24 cellular contexts compared by ENCODE assay signal in the genomic region with DNA sequence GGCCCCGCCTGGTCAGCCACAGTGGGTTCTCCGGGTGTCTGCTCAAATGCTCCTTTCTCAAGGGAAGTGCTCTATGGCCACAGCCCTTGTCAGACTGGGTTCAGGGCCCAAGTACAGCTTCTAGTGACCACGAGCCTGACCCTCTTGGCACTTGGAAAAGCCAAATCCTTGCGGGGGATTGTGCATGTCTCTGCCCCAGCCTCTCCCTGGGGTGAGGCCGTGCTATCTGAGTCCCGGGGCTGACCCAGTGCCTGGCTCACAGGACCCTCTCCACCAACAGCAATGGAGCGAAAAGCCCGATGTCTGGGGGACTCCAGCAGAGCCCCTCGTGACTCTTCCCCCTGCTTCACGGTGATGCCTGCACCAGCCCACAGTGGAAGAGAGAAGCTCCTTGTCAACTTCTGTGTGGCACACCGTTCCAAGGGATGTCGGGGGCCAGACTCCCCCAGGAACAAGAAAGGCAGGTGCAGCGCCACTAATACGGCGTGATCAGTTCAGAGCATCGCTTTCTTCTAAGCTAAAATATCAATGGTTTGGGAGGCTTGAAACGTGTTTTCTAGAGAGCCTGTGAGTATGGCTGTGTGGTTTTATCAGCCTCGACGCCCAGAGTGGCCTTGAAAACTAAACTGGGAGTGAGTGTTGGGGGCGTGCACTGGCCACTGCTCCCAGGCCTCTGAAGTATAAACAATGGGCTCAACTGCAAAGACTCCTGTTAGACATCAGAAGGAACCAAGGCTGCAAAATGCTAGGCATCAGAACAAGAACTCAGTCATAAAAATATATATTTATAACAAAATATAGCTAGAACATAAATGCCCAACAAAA. TPM values are rescaled to one million over a fixed set of nuclear protein-coding genes. Genes with fewer than 3 reads are reported as not detected.
DNase-seq lines count a peak whose midpoint lies in the region; ATAC-seq, FAIRE-seq and TF ChIP-seq lines count a peak whose summit lies in the region.
"Had no signal": no experiment of that assay in that cellular context is flagged by ENCODE, and none has a peak within 500 bp of the region (broad histone marks: within the 10 kb centered on the region; RNA-seq: fewer than 3 reads in every experiment).

No MANE protein-coding gene starts in this region.

- intact Hi-C loops in Right ventricle myocardium superior (cut with DNase I), result no loop called here
- intact Hi-C loops in left ventricle myocardium inferior (cut with micrococcal nuclease), result no loop called here
- intact Hi-C loops in kidney (cut with DNase I), result no loop called here
- intact Hi-C loops in pancreas (cut with DNase I), result no loop called here
- intact Hi-C loops in uterus (cut with DNase I; ENCODE audit: low total_unique reads), result no loop called here

- TF ChIP-seq CTCF in left ventricle myocardium inferior (IDR thresholded peaks at IDR 0.05; ENCODE audit: borderline replicate concordance), result no peak
- no peak for TF ChIP-seq CTCF in kidney (IDR thresholded peaks at IDR 0.05; ENCODE audit: borderline replicate concordance, extremely low read depth, insufficient read depth)
- no peak for TF ChIP-seq CTCF in pancreas (IDR thresholded peaks at IDR 0.05)
- no peak for TF ChIP-seq CTCF in uterus (IDR thresholded peaks at IDR 0.05)

- H3K36me3 ChIP-seq in left ventricle myocardium inferior (no peaks in the 10 kb centered on the region), kidney (ENCODE audit: control insufficient read depth in 1 of 2, insufficient read depth in 2 of 2, low read length in 2 of 2) (no peaks in the 10 kb centered on the region), pancreas (no peaks in the 10 kb centered on the region), uterus (no peaks in the 10 kb centered on the region)
- H3K36me3 ChIP-seq: BLaER1 had no signal

- H3K4me1 ChIP-seq in left ventricle myocardium inferior (peaks cover 1% of the 10 kb centered on the region), kidney (ENCODE audit: control insufficient read depth in 1 of 2, insufficient read depth in 1 of 2, low read depth in 1 of 2, low read length in 2 of 2) (no peaks in the 10 kb centered on the region), pancreas (peaks cover 0 to 9% (median 0%) of the 10 kb centered on the region in 3 donors), uterus (no peaks in the 10 kb centered on the region)
- H3K4me1 ChIP-seq: BLaER1, Caco-2 had no signal

- no peak overlapping the region for H3K9ac ChIP-seq in kidney (ENCODE audit: low read length in 2 of 2)
- H3K9ac ChIP-seq: BLaER1, GM23248 had no signal

- no peak for ATAC-seq in Right ventricle myocardium superior (ENCODE audit: poor library complexity)
- ATAC-seq in pancreas, result peak in 3 of 4 donors; percentile 63 to 95 (median 82)
- no peak for ATAC-seq in GM18907 (IDR thresholded peaks at IDR 0.05; ENCODE audit: unreplicated experiment)

- H3K27me3 ChIP-seq in left ventricle myocardium inferior (ENCODE audit: low read depth), result peaks cover 11% of the 10 kb centered on the region
- no peaks in the 10 kb centered on the region for H3K27me3 ChIP-seq in pancreas
- no peaks in the 10 kb centered on the region for H3K27me3 ChIP-seq in uterus
- H3K27me3 ChIP-seq: BLaER1 had no signal

- H3K27ac ChIP-seq in left ventricle myocardium inferior (replicated peaks) (no peak overlapping the region), kidney (ENCODE audit: low read depth in 2 of 2, low read length in 2 of 2) (no peak overlapping the region), pancreas (no peak overlapping the region), uterus (no peak overlapping the region)
- H3K27ac ChIP-seq: 22Rv1, BLaER1, GM23248, PC-9 had no signal

- TF ChIP-seq POLR2A in uterus (IDR thresholded peaks at IDR 0.05), result no peak

- H3K4me3 ChIP-seq in left ventricle myocardium inferior (no peak overlapping the region), kidney (ENCODE audit: low read length in 2 of 2) (no peak overlapping the region), pancreas (no peak overlapping the region), uterus (no peak overlapping the region)
- H3K4me3 ChIP-seq: BLaER1, GM23248, PC-9 had no signal

- FAIRE-seq in kidney (lab: Jason Lieb, UNC) (no peak), pancreas (lab: Jason Lieb, UNC) (no peak)

- H3K9me3 ChIP-seq in left ventricle myocardium inferior (replicated peaks) (no peaks in the 10 kb centered on the region), kidney (ENCODE audit: control insufficient read depth in 1 of 2, low read length in 2 of 2) (no peaks in the 10 kb centered on the region), pancreas (no peaks in the 10 kb centered on the region), uterus (no peaks in the 10 kb centered on the region)
- H3K9me3 ChIP-seq: BLaER1, Caco-2 had no signal

- WGBS in pancreas, 2 donors, result 71% methylated on average over 20 of the region's 20 CpGs

- DNase-seq in Right ventricle myocardium superior, result peak; percentile 21
- DNase-seq in left ventricle myocardium inferior, result no peak
- peak; percentile 28 for DNase-seq in kidney
- peak in 1 of 6 donors; percentile 40 for DNase-seq in pancreas
- DNase-seq in uterus, result peak; percentile 8 to 9
- DNase-seq in activated CD4-positive, alpha-beta T cell treated with anti-CD3 and anti-CD28 coated beads for 4 hours, result no peak
- DNase-seq in NCI-H69 (lab: John Stamatoyannopoulos, UW), result no peak
- DNase-seq: ACHN; CD4-positive, alpha-beta memory T cell; DMS 273 treated with DMSO at 0.1 percent for 48 hours; DMS79 treated with DMSO at 0.1 percent for 48 hours; GM23248; HCEC 1CT; KBM-7; NCI-H1092; NCI-H1436; NCI-H187 treated with DMSO at 0.1 percent for 48 hours; NCI-H2107; PC-9; RPMI8226 had no signal

RNA-seq across cellular contexts. Expression of gene DLL1, which starts 51.9 kb away (rescaled TPM):
- total RNA-seq in Right ventricle myocardium superior (18.6 TPM), left ventricle myocardium inferior (11.7 TPM), kidney (11.9 TPM), pancreas (10 to 100 TPM; 10.8 to 19.6 (median 13.3) TPM), uterus (10 to 100 TPM in 3 of 4 donors, 1 to 10 TPM in 1; 8.7 to 24.3 (median 19.2) TPM)
- polyA plus RNA-seq in kidney (ENCODE audit: insufficient read depth, low read depth, low replicate concordance) (4.5 TPM), pancreas (10 to 100 TPM; 16.4 to 21.6 TPM)
- total RNA-seq: PC-9 had no signal

Comparison
In these comparisons a context has a peak if more than half of its experiments do, and no peak if none do; other contexts are left out.
1. DNase-seq: peak in Right ventricle myocardium superior (single experiment), kidney (single experiment) and uterus (2 of 2); none in left ventricle myocardium inferior (single experiment), activated CD4-positive, alpha-beta T cell treated with anti-CD3 and anti-CD28 coated beads for 4 hours (0 of 2) and NCI-H69 (single experiment).
2. ATAC-seq: peak in pancreas (3 of 4); none in Right ventricle myocardium superior (single experiment) and GM18907 (single experiment).